15 cellular contexts compared by ENCODE assay signal in the genomic region with DNA sequence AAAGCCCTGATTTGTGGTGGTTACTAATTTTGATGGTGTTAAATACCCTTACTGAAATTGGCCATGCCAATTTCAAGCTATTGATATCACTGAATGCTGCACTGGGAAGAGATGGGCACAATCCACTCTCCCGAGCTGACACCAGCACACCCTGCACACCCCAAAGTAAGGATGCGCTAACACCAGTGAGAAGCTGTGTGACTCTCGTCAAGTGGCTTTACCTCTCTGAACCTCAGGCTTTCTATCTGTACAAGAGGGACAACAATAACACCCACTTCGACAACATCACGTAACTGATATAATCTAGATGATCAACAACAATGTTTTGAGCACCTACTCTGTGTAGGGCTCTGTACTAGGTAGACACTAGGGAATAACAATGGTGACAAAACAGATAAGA. TPM values are rescaled to one million over a fixed set of nuclear protein-coding genes. Genes with fewer than 3 reads are reported as not detected.
DNase-seq lines count a peak whose midpoint lies in the region; ATAC-seq and TF ChIP-seq lines count a peak whose summit lies in the region.
"Had no signal": no experiment of that assay in that cellular context is flagged by ENCODE, and none has a peak within 500 bp of the region (broad histone marks: within the 10 kb centered on the region; RNA-seq: fewer than 3 reads in every experiment).

No MANE protein-coding gene starts in this region.

- no peak overlapping the region for H3K27ac ChIP-seq in hepatocyte
- peak overlapping the region; percentile 82 to 87 for H3K27ac ChIP-seq in tibial artery

- H3K36me3 Mint-ChIP-seq in activated naive CD4-positive, alpha-beta T cell treated with anti-CD3 and anti-CD28 coated beads, Interleukin-2, amount 10 ng/mL, durations not matched to agents 7 days and 5 days = peaks cover 31% of the 10 kb centered on the region
- peaks cover 34% of the 10 kb centered on the region for H3K36me3 Mint-ChIP-seq in activated CD8-positive, alpha-beta T cell treated with anti-CD3 and anti-CD28 coated beads, Interleukin-2, amount 10 ng/mL, durations not matched to agents 7 days and 5 days (ENCODE audit: low read depth)

- peak overlapping the region; percentile 81 for H3K4me2 ChIP-seq in hepatocyte

- H3K27me3 Mint-ChIP-seq in activated naive CD4-positive, alpha-beta T cell treated with anti-CD3 and anti-CD28 coated beads, Interleukin-2, amount 10 ng/mL, durations not matched to agents 7 days and 5 days = peaks cover 7% of the 10 kb centered on the region
- H3K27me3 Mint-ChIP-seq in activated CD8-positive, alpha-beta T cell treated with anti-CD3 and anti-CD28 coated beads, Interleukin-2, amount 10 ng/mL, durations not matched to agents 7 days and 5 days (ENCODE audit: low read depth) = peaks cover 3% of the 10 kb centered on the region

- H3K4me3 Mint-ChIP-seq in activated naive CD4-positive, alpha-beta T cell treated with anti-CD3 and anti-CD28 coated beads, Interleukin-2, amount 10 ng/mL, durations not matched to agents 7 days and 5 days = peak overlapping the region; percentile 67
- peak overlapping the region; percentile 99 for H3K4me3 Mint-ChIP-seq in activated CD8-positive, alpha-beta T cell treated with anti-CD3 and anti-CD28 coated beads, Interleukin-2, amount 10 ng/mL, durations not matched to agents 7 days and 5 days

- H3K9me3 ChIP-seq in hepatocyte (ENCODE audit: low read depth) = no peaks in the 10 kb centered on the region
- H3K9me3 ChIP-seq in tibial artery = no peaks in the 10 kb centered on the region

- no peaks in the 10 kb centered on the region for H4K20me1 ChIP-seq in hepatocyte (ENCODE audit: insufficient read depth, poor library complexity, severe bottlenecking)

- H3K9me3 Mint-ChIP-seq in activated naive CD4-positive, alpha-beta T cell treated with anti-CD3 and anti-CD28 coated beads, Interleukin-2, amount 10 ng/mL, durations not matched to agents 7 days and 5 days = no peaks in the 10 kb centered on the region
- H3K9me3 Mint-ChIP-seq in activated CD8-positive, alpha-beta T cell treated with anti-CD3 and anti-CD28 coated beads, Interleukin-2, amount 10 ng/mL, durations not matched to agents 7 days and 5 days (ENCODE audit: insufficient read depth) = no peaks in the 10 kb centered on the region

- intact Hi-C loops in tibial artery (cut with DNase I; ENCODE audit: low total_unique reads) = no loop called here

- H3K4me3 ChIP-seq in hepatocyte = no peak overlapping the region
- no peak overlapping the region for H3K4me3 ChIP-seq in tibial artery

- POLR2A ChIA-PET in activated CD8-positive, alpha-beta T cell treated with anti-CD3 and anti-CD28 coated beads, Interleukin-2, amount 10 ng/mL, durations not matched to agents 7 days and 5 days (lab: Charles Lee) = interaction anchor here (0.6 to 4.3 kb wide), 4 partner anchors 9 to 124 kb away, joined by 3 to 67 read pairs (median 4); a partner anchor contains a TSS

- H3K27ac Mint-ChIP-seq in activated naive CD4-positive, alpha-beta T cell treated with anti-CD3 and anti-CD28 coated beads, Interleukin-2, amount 10 ng/mL, durations not matched to agents 7 days and 5 days = peak overlapping the region; percentile 76
- peak overlapping the region; percentile 78 for H3K27ac Mint-ChIP-seq in activated CD8-positive, alpha-beta T cell treated with anti-CD3 and anti-CD28 coated beads, Interleukin-2, amount 10 ng/mL, durations not matched to agents 7 days and 5 days

- H3K36me3 ChIP-seq in hepatocyte (replicated peaks; ENCODE audit: insufficient read depth, low read depth) = no peaks in the 10 kb centered on the region
- H3K36me3 ChIP-seq in tibial artery = no peaks in the 10 kb centered on the region

- no peak overlapping the region for H2AFZ ChIP-seq in hepatocyte

- H3K27me3 ChIP-seq in hepatocyte (no peaks in the 10 kb centered on the region), tibial artery (no peaks in the 10 kb centered on the region)

- H3K4me1 ChIP-seq in hepatocyte (ENCODE audit: insufficient read depth) = peaks cover 34% of the 10 kb centered on the region
- H3K4me1 ChIP-seq in tibial artery = peaks cover 0 to 53% (median 34%) of the 10 kb centered on the region in 4 donors

- no peak for ATAC-seq in activated CD8-positive, alpha-beta T cell treated with anti-CD3 and anti-CD28 coated beads, Interleukin-2, amount 10 ng/mL, durations not matched to agents 7 days and 5 days
- ATAC-seq in GM19467 (IDR thresholded peaks at IDR 0.05; ENCODE audit: unreplicated experiment) = no peak
- ATAC-seq: PC-3 had no signal

- TF ChIP-seq CTCF in hepatocyte (IDR thresholded peaks at IDR 0.05; ENCODE audit: poor library complexity) (no peak), tibial artery (IDR thresholded peaks at IDR 0.05) (no peak)

- H3K79me2 ChIP-seq in hepatocyte = peaks cover 17% of the 10 kb centered on the region

- CTCF ChIA-PET in activated naive CD4-positive, alpha-beta T cell treated with anti-CD3 and anti-CD28 coated beads, Interleukin-2, amount 10 ng/mL, durations not matched to agents 7 days and 5 days (lab: Charles Lee) = interaction anchor here (1.1 to 3.9 kb wide), 8 partner anchors 9 to 257 kb away, joined by 3 to 17 read pairs (median 7); no protein-coding TSS in a partner anchor
- CTCF ChIA-PET in activated CD8-positive, alpha-beta T cell treated with anti-CD3 and anti-CD28 coated beads, Interleukin-2, amount 10 ng/mL, durations not matched to agents 7 days and 5 days (lab: Charles Lee) = interaction anchor here (0.8 to 2.8 kb wide), 6 partner anchors 10 to 257 kb away, joined by 4 to 15 read pairs (median 8); no protein-coding TSS in a partner anchor

- no peak for DNase-seq in activated naive CD4-positive, alpha-beta T cell treated with anti-CD3 and anti-CD28 coated beads, Interleukin-2, amount 10 ng/mL, durations not matched to agents 7 days and 5 days
- no peak for DNase-seq in activated naive CD4-positive, alpha-beta T cell (lab: John Stamatoyannopoulos, UW)
- DNase-seq in activated CD8-positive, alpha-beta T cell treated with anti-CD3 and anti-CD28 coated beads, Interleukin-2, amount 10 ng/mL, durations not matched to agents 7 days and 5 days = no peak
- DNase-seq in hepatocyte (ENCODE audit: low spot score) (no peak), tibial artery (no peak), islet precursor cell (no peak), NCI-H82 treated with DMSO at 0.1 percent for 48 hours (lab: John Stamatoyannopoulos, UW; ENCODE audit: unreplicated experiment) (no peak)
- DNase-seq: DMS79; effector CD8-positive, alpha-beta T cell; head of caudate nucleus; MM.1S; occipital lobe; PC-3; stimulated activated CD4-positive, alpha-beta T cell treated with anti-CD3 and anti-CD28 coated beads, Interleukin-12 subunit alpha, Interleukin-12 subunit beta, amount 100 ng/mL, for 4 hours had no signal

- 93% methylated on average over 5 of the region's 5 CpGs for WGBS in hepatocyte (ENCODE audit: low lambda C conversion rate, missing lambda C conversion rate)

- peaks cover 71% of the 10 kb centered on the region for H3K4me1 Mint-ChIP-seq in activated naive CD4-positive, alpha-beta T cell treated with anti-CD3 and anti-CD28 coated beads, Interleukin-2, amount 10 ng/mL, durations not matched to agents 7 days and 5 days
- peaks cover 69% of the 10 kb centered on the region for H3K4me1 Mint-ChIP-seq in activated CD8-positive, alpha-beta T cell treated with anti-CD3 and anti-CD28 coated beads, Interleukin-2, amount 10 ng/mL, durations not matched to agents 7 days and 5 days (ENCODE audit: low read depth)

- H3K9me2 ChIP-seq in hepatocyte (replicated peaks; ENCODE audit: insufficient read depth) = no peaks in the 10 kb centered on the region

RNA-seq across cellular contexts. Expression of a gene that starts 8.0 kb away (rescaled TPM):
- total RNA-seq in activated CD8-positive, alpha-beta T cell treated with anti-CD3 and anti-CD28 coated beads, Interleukin-2, amount 10 ng/mL, durations not matched to agents 7 days and 5 days = 100 to 1,000 TPM; 413 to 430 TPM
- 12.9 and 13.8 TPM in 2 replicates for total RNA-seq in hepatocyte
- 4.5 and 6.6 TPM in 2 replicates for polyA plus RNA-seq in hepatocyte

Comparison
In these comparisons a context has a peak if more than half of its experiments do, and no peak if none do; other contexts are left out.
1. RNA of a gene that starts 8.0 kb away (total RNA-seq): 413 to 430 TPM in activated CD8-positive, alpha-beta T cell treated with anti-CD3 and anti-CD28 coated beads, Interleukin-2, amount 10 ng/mL, durations not matched to agents 7 days and 5 days; 12.9 to 13.8 TPM in hepatocyte; every median in the first group is over 10 times any median in the second.